21 cellular contexts compared by ENCODE assay signal in genomic region chr7:42742321-42742720, GRCh38.
"Had no signal": no experiment of that assay in that cellular context is flagged by ENCODE, and none has a peak within 500 bp of the region (broad histone marks: within the 10 kb centered on the region; RNA-seq: fewer than 3 reads in every experiment).

No MANE protein-coding gene starts in this region.

- H3K36me3 ChIP-seq: esophagus squamous epithelium, gastrocnemius medialis, neutrophil, spleen, thoracic aorta, transverse colon, upper lobe of right lung, uterus had no signal

- H3K79me2 ChIP-seq: parathyroid adenoma had no signal

- H3K27me3 ChIP-seq: esophagus squamous epithelium, gastrocnemius medialis, neutrophil, spleen, transverse colon, upper lobe of right lung, uterus had no signal

- H3K9me3 ChIP-seq: esophagus squamous epithelium, gastrocnemius medialis, neutrophil, spleen, thoracic aorta, transverse colon, upper lobe of right lung, uterus had no signal

- H3K9ac ChIP-seq: parathyroid adenoma had no signal

- H2AFZ ChIP-seq: parathyroid adenoma had no signal

- ATAC-seq: gastrocnemius medialis; left colon; natural killer cell; stimulated activated memory B cell treated with anti-CD40 and anti-IgM and Interleukin-4, amounts not matched to agents 10 μg/mL and 1 μg/mL and 100 μg/mL, for 72 hours; stimulated activated naive CD8-positive, alpha-beta T cell treated with anti-CD3 and anti-CD28 coated beads, Interleukin-15, Interleukin-2, amounts not matched to agents 100 U/mL and 50 U/mL, for 24 hours; upper lobe of right lung had no signal

- H3K27ac ChIP-seq: coronary artery, esophagus squamous epithelium, gastrocnemius medialis, neutrophil, parathyroid adenoma, spleen, thoracic aorta, transverse colon, upper lobe of right lung, uterus had no signal

- H3K4me1 ChIP-seq: gastrocnemius medialis, parathyroid adenoma, spleen, transverse colon had no signal

- DNase-seq: dermis blood vessel endothelial cell; effector memory CD4-positive, alpha-beta T cell; esophagus squamous epithelium; foreskin fibroblast; gastrocnemius medialis; head of caudate nucleus; left colon; natural killer cell; spleen; stimulated activated CD4-positive, alpha-beta T cell treated with anti-CD3 and anti-CD28 coated beads, Interleukin-4, amount 100 ng/mL, for 4 hours; stimulated activated naive CD8-positive, alpha-beta T cell treated with anti-CD3 and anti-CD28 coated beads, Interleukin-15, Interleukin-2, amounts not matched to agents 100 U/mL and 50 U/mL, for 24 hours; transverse colon; upper lobe of right lung; uterus had no signal

- H3K4me3 ChIP-seq: coronary artery, esophagus squamous epithelium, gastrocnemius medialis, lung, skin epidermis, spleen, thoracic aorta, transverse colon, upper lobe of right lung, uterus had no signal
